In genomic region chr3:65493938-65494337, GRCh38 we compare ENCODE assay signal across 20 cellular contexts.
"Had no signal": no experiment of that assay in that cellular context is flagged by ENCODE, and none has a peak within 500 bp of the region (broad histone marks: within the 10 kb centered on the region; RNA-seq: fewer than 3 reads in every experiment).

No MANE protein-coding gene starts in this region.

- H3K27me3 ChIP-seq: MG63, SJSA1 had no signal

- H3K36me3 ChIP-seq: MG63, SJSA1 had no signal

- FAIRE-seq: HepG2, RCC 7860 had no signal

- H3K4me3 ChIP-seq: MG63, SJSA1, SK-N-MC had no signal

- H3K9me3 ChIP-seq: MG63, SJSA1 had no signal

- H3K27ac ChIP-seq: SJSA1, SK-N-MC had no signal

- ATAC-seq: HepG2 had no signal

- DNase-seq: IMR-90, Karpas-422, KG1, MG63, NCI-H1092, NCI-H1105 treated with DMSO at 0.1 percent for 48 hours, NCI-H1436 treated with DMSO at 0.1 percent for 48 hours, NCI-H1694, NCI-H187 treated with DMSO at 0.1 percent for 48 hours, NCI-H2029 treated with DMSO at 0.1 percent for 48 hours, NCI-H2171 treated with DMSO at 0.1 percent for 48 hours, NCI-H524, NCI-H748 treated with DMSO at 0.1 percent for 48 hours, Right ventricle myocardium superior, RPMI8226, SIG-M5 had no signal

- H3K4me1 ChIP-seq: SJSA1 had no signal
